9 cellular contexts compared by ENCODE assay signal in the genomic region with DNA sequence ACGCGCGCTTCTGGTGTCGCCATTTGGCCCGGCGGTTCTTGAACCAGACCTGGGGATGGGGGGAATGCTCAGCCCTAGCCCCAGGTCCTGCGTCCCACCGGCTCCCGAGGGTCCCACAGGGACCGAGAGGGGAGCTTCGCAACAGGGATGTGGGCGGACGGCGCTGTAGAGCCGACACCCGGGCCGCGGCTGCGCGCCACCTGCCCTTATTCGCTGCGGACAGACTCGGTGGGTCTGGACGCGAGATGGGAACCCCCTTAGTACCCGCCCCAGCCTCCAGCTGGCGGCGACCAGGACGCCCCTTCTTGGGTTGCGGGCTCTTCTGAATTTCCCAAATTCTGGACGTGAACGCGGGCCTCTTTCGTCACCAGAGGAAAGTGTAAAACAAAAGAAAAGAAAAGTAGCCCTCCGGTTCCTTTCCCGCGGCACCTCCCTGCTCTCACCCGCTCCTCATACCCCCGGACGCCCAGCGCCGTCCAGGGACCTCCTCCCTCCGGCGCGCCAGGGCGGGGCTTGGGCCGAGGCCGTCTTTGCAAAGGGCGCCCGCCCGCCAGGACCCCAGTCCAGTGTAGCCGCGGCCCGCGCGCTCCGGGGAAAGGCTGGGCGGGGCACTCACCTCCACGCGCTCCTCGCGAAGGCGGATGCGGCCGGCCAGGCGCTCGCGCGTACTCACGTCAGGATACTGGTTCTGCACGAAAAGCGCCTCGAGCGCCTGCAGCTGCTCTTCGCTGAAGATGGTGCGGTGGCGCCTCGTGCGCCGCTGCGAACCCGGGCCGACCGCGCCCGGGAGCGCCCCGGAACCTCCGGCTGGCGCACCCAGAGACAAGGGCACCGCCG. TPM values are rescaled to one million over a fixed set of nuclear protein-coding genes. Genes with fewer than 3 reads are reported as not detected.
DNase-seq lines count a peak whose midpoint lies in the region; FAIRE-seq and TF ChIP-seq lines count a peak whose summit lies in the region.
"Had no signal": no experiment of that assay in that cellular context is flagged by ENCODE, and none has a peak within 500 bp of the region (broad histone marks: within the 10 kb centered on the region; RNA-seq: fewer than 3 reads in every experiment).

No MANE protein-coding gene starts in this region.

- H3K4me3 Mint-ChIP-seq in chondrocyte (ENCODE audit: unreplicated experiment) (peak overlapping the region; percentile 6), HFFc6 (no peak overlapping the region)

- H3K27ac Mint-ChIP-seq in chondrocyte (ENCODE audit: unreplicated experiment) (no peak overlapping the region), HFFc6 (no peak overlapping the region)

- peaks cover 12% of the 10 kb centered on the region for H3K4me1 Mint-ChIP-seq in chondrocyte (ENCODE audit: low read depth)
- peaks cover 7% of the 10 kb centered on the region for H3K4me1 Mint-ChIP-seq in HFFc6 (ENCODE audit: low read depth)

- H3K27me3 Mint-ChIP-seq in chondrocyte (ENCODE audit: low read depth), result peaks cover 39% of the 10 kb centered on the region
- peaks cover 48% of the 10 kb centered on the region for H3K27me3 Mint-ChIP-seq in HFFc6 (ENCODE audit: insufficient read depth)

- FAIRE-seq in frontal cortex (lab: Jason Lieb, UNC), result no peak

- DNase-seq in COR-L47 (lab: John Stamatoyannopoulos, UW) (peak; percentile 53), NCI-H2227 treated with DMSO at 0.1 percent for 48 hours (lab: John Stamatoyannopoulos, UW) (peak; percentile 14), chondrocyte (ENCODE audit: low spot score) (peak; percentile 82), retina (peak; percentile 54), NCI-H510A (lab: John Stamatoyannopoulos, UW) (no peak), islet precursor cell (no peak), frontal cortex (ENCODE audit: low spot score in 2 of 2) (no peak), HFFc6 (no peak)

- peaks cover 4% of the 10 kb centered on the region for H3K9me3 Mint-ChIP-seq in chondrocyte (ENCODE audit: low read depth)
- peaks cover 5% of the 10 kb centered on the region; the same call in 1 of the 2 replicates for H3K9me3 Mint-ChIP-seq in HFFc6

- H3K36me3 Mint-ChIP-seq in chondrocyte (ENCODE audit: low read depth), result peaks cover 8% of the 10 kb centered on the region
- H3K36me3 Mint-ChIP-seq in HFFc6 (ENCODE audit: low read depth), result peaks cover 8% of the 10 kb centered on the region

- TF ChIP-seq CTCF in chondrocyte (IDR thresholded peaks at IDR 0.05), result no peak
- no peak for TF ChIP-seq CTCF in HFFc6 (IDR thresholded peaks at IDR 0.05)

RNA-seq across cellular contexts. Expression of a gene that starts 0.8 kb away (rescaled TPM):
- not detected in 3 replicates for total RNA-seq in chondrocyte
- total RNA-seq in frontal cortex, result not detected
- not detected for total RNA-seq in HFFc6 (2021; fragmentation: NEBNext Ultra II Directional; extraction: Animal tissue kit (Norgen Biotek cat#: 25700))
- total RNA-seq: glomerular endothelial cell had no signal

RNA-seq across cellular contexts. Expression of a gene that starts 4.8 kb away (rescaled TPM):
- total RNA-seq in chondrocyte (17.8 to 18.3 TPM (median 18.3 TPM) in 3 replicates), frontal cortex (13.0 TPM)
- 10 to 100 TPM; 16.6 to 19.2 (median 17.6) TPM for total RNA-seq in HFFc6 (2021; fragmentation: NEBNext Ultra II Directional; extraction: Animal tissue kit (Norgen Biotek cat#: 25700))

RNA-seq across cellular contexts. Expression of a gene that starts 18.2 kb away (rescaled TPM):
- total RNA-seq in chondrocyte (not detected in 3 replicates), frontal cortex (not detected)
- not detected for total RNA-seq in HFFc6 (2021; fragmentation: NEBNext Ultra II Directional; extraction: Animal tissue kit (Norgen Biotek cat#: 25700))
- total RNA-seq: glomerular endothelial cell had no signal

RNA-seq across cellular contexts. Expression of a gene that starts 27.1 kb away (rescaled TPM):
- total RNA-seq in chondrocyte (44.4 to 55.6 TPM (median 45.8 TPM) in 3 replicates), frontal cortex (65.2 TPM)
- 10 to 100 TPM; 46.1 to 57.9 (median 53.7) TPM for total RNA-seq in HFFc6 (2021; fragmentation: NEBNext Ultra II Directional; extraction: Animal tissue kit (Norgen Biotek cat#: 25700))

RNA-seq across cellular contexts. Expression of a gene that starts 29.3 kb away (rescaled TPM):
- total RNA-seq in chondrocyte, result 101 to 111 TPM (median 107 TPM) in 3 replicates
- total RNA-seq in frontal cortex, result 24.9 TPM
- 100 to 1,000 TPM; 102 to 124 (median 108) TPM for total RNA-seq in HFFc6 (2021; fragmentation: NEBNext Ultra II Directional; extraction: Animal tissue kit (Norgen Biotek cat#: 25700))

Comparison
In these comparisons a context has a peak if more than half of its experiments do, and no peak if none do; other contexts are left out.
1. DNase-seq: peak in COR-L47 (single experiment), NCI-H2227 treated with DMSO at 0.1 percent for 48 hours (single experiment), chondrocyte (single experiment) and retina (single experiment); none in NCI-H510A (single experiment), islet precursor cell (single experiment), frontal cortex (0 of 2) and HFFc6 (single experiment).